8 cellular contexts compared by ENCODE assay signal in the genomic region with DNA sequence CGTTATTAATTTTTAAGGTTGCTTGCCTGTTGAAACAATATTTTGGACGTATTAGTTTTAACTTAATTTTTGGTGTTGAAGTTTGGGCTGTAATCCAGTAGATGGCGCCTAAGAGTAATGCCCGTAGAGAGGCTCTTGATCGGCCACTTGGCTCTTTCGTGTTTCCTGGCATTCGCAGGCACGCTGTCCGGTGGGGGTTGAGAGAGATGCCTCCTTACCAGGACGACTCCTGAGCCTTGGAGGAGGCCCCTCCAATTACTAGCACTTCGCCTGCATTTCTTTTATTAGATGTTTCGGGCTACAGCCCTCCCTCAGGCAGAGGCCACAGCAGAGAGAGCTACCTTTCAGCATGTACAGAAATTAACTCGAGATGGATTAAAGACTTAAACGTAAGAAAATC. TPM values are rescaled to one million over a fixed set of nuclear protein-coding genes. Genes with fewer than 3 reads are reported as not detected.
DNase-seq lines count a peak whose midpoint lies in the region; TF ChIP-seq lines count a peak whose summit lies in the region.

No MANE protein-coding gene starts in this region.

- H3K4me2 ChIP-seq in H9 (ENCODE audit: insufficient read depth, insufficient read length, low read length), result no peak overlapping the region

- H2BK15ac ChIP-seq in H9 (ENCODE audit: low read depth, low read length), result no peak overlapping the region

- intact Hi-C loops in stomach (cut with DNase I; ENCODE audit: low total_unique reads), result no loop called here

- no peak for TF ChIP-seq POLR2A in stomach (IDR thresholded peaks at IDR 0.05)

- WGBS in H9 (ENCODE audit: extremely low coverage, insufficient read length, low lambda C conversion rate), result no CpG with 5 or more reads among the region's 14 CpGs
- WGBS in endodermal cell (ENCODE audit: insufficient coverage in 1 of 2, insufficient read length in 1 of 2), 2 experiments, result 26 to 51% methylated on average over 6 to 14 of the region's 14 CpGs
- 11 to 17% (median 13%) methylated on average over 14 of the region's 14 CpGs for WGBS in stomach, 5 donors

- H3K4me1 Mint-ChIP-seq in H9, result no peaks in the 10 kb centered on the region
- H3K4me1 Mint-ChIP-seq in endodermal cell, result no peaks in the 10 kb centered on the region
- H3K4me1 Mint-ChIP-seq in osteocyte (ENCODE audit: unreplicated experiment), result no peaks in the 10 kb centered on the region

- TF ChIP-seq EP300 in stomach (IDR thresholded peaks at IDR 0.05), result no peak

- H4K5ac ChIP-seq in H9 (ENCODE audit: insufficient read length, low read depth, low read length), result no peak overlapping the region

- H3K4me3 ChIP-seq in SJCRH30 (no peak overlapping the region), endodermal cell (ENCODE audit: low read length) (no peak overlapping the region), stomach (no peak overlapping the region)

- H2BK20ac ChIP-seq in H9 (ENCODE audit: low read depth, low read length, poor library complexity, severe bottlenecking), result no peak overlapping the region

- H3K18ac ChIP-seq in H9 (ENCODE audit: insufficient read length, low read depth, low read length), result no peak overlapping the region

- no peak overlapping the region for H4K91ac ChIP-seq in H9 (ENCODE audit: insufficient read length, low read depth, low read length)

- H3K9me3 ChIP-seq in H9 (ENCODE audit: control insufficient read depth, low read depth, low read length), result peaks cover 82% of the 10 kb centered on the region
- H3K9me3 ChIP-seq in SJCRH30 (replicated peaks), result no peaks in the 10 kb centered on the region
- peaks cover 86% of the 10 kb centered on the region for H3K9me3 ChIP-seq in endodermal cell (ENCODE audit: control insufficient read depth, low read length)
- no peaks in the 10 kb centered on the region for H3K9me3 ChIP-seq in stomach

- H3K4me3 Mint-ChIP-seq in H9 (no peak overlapping the region), endodermal cell (no peak overlapping the region), osteocyte (ENCODE audit: unreplicated experiment) (no peak overlapping the region)

- no peak overlapping the region for H3K27ac Mint-ChIP-seq in H9
- H3K27ac Mint-ChIP-seq in endodermal cell, result no peak overlapping the region
- no peak overlapping the region for H3K27ac Mint-ChIP-seq in osteocyte (ENCODE audit: unreplicated experiment)

- H2BK12ac ChIP-seq in H9 (ENCODE audit: insufficient read length, low read depth, low read length), result no peak overlapping the region

- H2AFZ ChIP-seq in H9 (ENCODE audit: low read length), result no peak overlapping the region

- H3K23me2 ChIP-seq in H9 (ENCODE audit: insufficient read length, low read depth, low read length, poor library complexity, severe bottlenecking), result no peaks in the 10 kb centered on the region

- no peaks in the 10 kb centered on the region for H3K79me1 ChIP-seq in H9 (ENCODE audit: insufficient read depth, low read depth, low read length, poor library complexity, severe bottlenecking)

- no peak overlapping the region for H2AK5ac ChIP-seq in H9 (ENCODE audit: insufficient read length, low read length)

- no peak overlapping the region for H3K9ac ChIP-seq in H9 (ENCODE audit: extremely low read depth, insufficient read length, low read length)
- H3K9ac ChIP-seq in endodermal cell (ENCODE audit: extremely low read depth, low read length, poor library complexity, severe bottlenecking), result no peak overlapping the region

- peak; percentile 74 for TF ChIP-seq CTCF in GM10266 (IDR thresholded peaks at IDR 0.05; ENCODE audit: control insufficient read depth, insufficient read depth, low read depth, missing control alignments)
- peak; percentile 68 for TF ChIP-seq CTCF in H9 (conservative IDR thresholded peaks at IDR 0.05)
- TF ChIP-seq CTCF in endodermal cell (conservative IDR thresholded peaks at IDR 0.05), result peak; percentile 74
- peak; percentile 46 for TF ChIP-seq CTCF in osteocyte (IDR thresholded peaks at IDR 0.05)
- TF ChIP-seq CTCF in stomach (IDR thresholded peaks at IDR 0.05), result peak in 3 of 7 experiments; percentile 21 to 28 (median 25)

- H3K27me3 Mint-ChIP-seq in H9 (ENCODE audit: low read depth) (peaks cover 2% of the 10 kb centered on the region), endodermal cell (ENCODE audit: insufficient read depth) (no peaks in the 10 kb centered on the region), osteocyte (ENCODE audit: unreplicated experiment) (no peaks in the 10 kb centered on the region)

- H4K20me1 ChIP-seq in H9 (ENCODE audit: control insufficient read depth, insufficient read depth, insufficient read length), result no peaks in the 10 kb centered on the region

- peak; percentile 28 for DNase-seq in AG08396 (ENCODE audit: low spot score)
- peak; percentile 56 for DNase-seq in GM10266 (ENCODE audit: extremely low spot score)
- DNase-seq in H9, result no peak
- peak; percentile 81 to 83 for DNase-seq in Kasumi-1 (lab: John Stamatoyannopoulos, UW)
- peak; percentile 33 to 59 for DNase-seq in SJCRH30
- peak; percentile 56 for DNase-seq in endodermal cell
- no peak for DNase-seq in osteocyte (ENCODE audit: extremely low spot score, unreplicated experiment)
- DNase-seq in stomach, result no peak

- no peak overlapping the region for H4K8ac ChIP-seq in H9 (replicated peaks; ENCODE audit: insufficient read length, low read depth, low read length)

- H2BK5ac ChIP-seq in H9 (ENCODE audit: insufficient read length, low read length), result no peak overlapping the region

- H3K4me1 ChIP-seq in H9 (ENCODE audit: insufficient read depth, low read length) (no peaks in the 10 kb centered on the region), SJCRH30 (no peaks in the 10 kb centered on the region), endodermal cell (ENCODE audit: control insufficient read depth, insufficient read depth, low read length) (no peaks in the 10 kb centered on the region), stomach (no peaks in the 10 kb centered on the region)

- H3K36me3 Mint-ChIP-seq in H9 (ENCODE audit: insufficient read depth in 1 of 3, low read depth in 3 of 3) (peaks cover 0 to 25% (median 10%) of the 10 kb centered on the region in 3 experiments; a peak in 5 of 7 replicates), endodermal cell (ENCODE audit: low read depth) (no peaks in the 10 kb centered on the region), osteocyte (ENCODE audit: unreplicated experiment) (no peaks in the 10 kb centered on the region)

- no peaks in the 10 kb centered on the region for H3K79me2 ChIP-seq in H9 (ENCODE audit: insufficient read depth, low read length)

- H3K27me3 ChIP-seq in H9 (ENCODE audit: insufficient read depth, low read length) (no peaks in the 10 kb centered on the region), SJCRH30 (no peaks in the 10 kb centered on the region), endodermal cell (ENCODE audit: control insufficient read depth, insufficient read depth, low read length, poor library complexity, severe bottlenecking) (no peaks in the 10 kb centered on the region), stomach (no peaks in the 10 kb centered on the region)

- H3K23ac ChIP-seq in H9 (ENCODE audit: insufficient read length, low read depth, low read length), result no peak overlapping the region

- H3T11ph ChIP-seq in H9 (ENCODE audit: low read length), result no peak overlapping the region

- H3K27ac ChIP-seq in H9 (ENCODE audit: insufficient read length, low read depth, low read length) (no peak overlapping the region), SJCRH30 (no peak overlapping the region), endodermal cell (ENCODE audit: low read depth, low read length) (no peak overlapping the region), stomach (no peak overlapping the region)

- H3K36me3 ChIP-seq in SJCRH30 (no peaks in the 10 kb centered on the region), endodermal cell (ENCODE audit: control insufficient read depth, insufficient read depth, low read length) (no peaks in the 10 kb centered on the region), stomach (no peaks in the 10 kb centered on the region)

- no peak overlapping the region for H3K4ac ChIP-seq in H9 (ENCODE audit: low read depth, low read length)

- H3K9me3 Mint-ChIP-seq in H9 (peaks cover 83 to 87% of the 10 kb centered on the region in 2 experiments), endodermal cell (peaks cover 74% of the 10 kb centered on the region), osteocyte (ENCODE audit: unreplicated experiment) (peaks cover 49% of the 10 kb centered on the region)

- H2BK120ac ChIP-seq in H9 (ENCODE audit: low read depth, low read length, poor library complexity, severe bottlenecking), result no peak overlapping the region

- no peak overlapping the region for H3K56ac ChIP-seq in H9 (ENCODE audit: insufficient read length, low read depth, low read length)

- H3K14ac ChIP-seq in H9 (ENCODE audit: insufficient read depth, low read length), result no peak overlapping the region

RNA-seq across cellular contexts. Expression of a gene that starts 12.0 kb away (rescaled TPM):
- total RNA-seq in H9 (2021) (not detected in 2 replicates), endodermal cell (not detected), osteocyte (not detected in 2 replicates), stomach (not detected)
- 0.26 TPM in 1 of 2 replicates, not detected in the other for total RNA-seq in SJCRH30 (2014; rRNA removed; shearing (Covaris generic))
- not detected for polyA plus RNA-seq in endodermal cell (2013, experiment 1 of 2)
- polyA plus RNA-seq in endodermal cell (2013, experiment 2 of 2), result not detected
- not detected for polyA plus RNA-seq in stomach

RNA-seq across cellular contexts. Expression of a gene that starts 34.6 kb away (rescaled TPM):
- total RNA-seq in H9 (2021), result not detected in 2 replicates
- total RNA-seq in SJCRH30 (2014; rRNA removed; shearing (Covaris generic)), result not detected in 2 replicates
- total RNA-seq in endodermal cell, result not detected
- not detected for polyA plus RNA-seq in endodermal cell (2013, experiment 1 of 2)
- not detected for polyA plus RNA-seq in endodermal cell (2013, experiment 2 of 2)
- not detected in 2 replicates for total RNA-seq in osteocyte
- not detected for total RNA-seq in stomach
- polyA plus RNA-seq in stomach, result not detected

RNA-seq across cellular contexts. Expression of a gene that starts 46.1 kb away (rescaled TPM):
- not detected in 2 replicates for total RNA-seq in H9 (2021)
- 0.02 TPM in 1 of 2 replicates, not detected in the other for total RNA-seq in SJCRH30 (2014; rRNA removed; shearing (Covaris generic))
- not detected for total RNA-seq in endodermal cell
- polyA plus RNA-seq in endodermal cell (2013, experiment 1 of 2), result not detected
- polyA plus RNA-seq in endodermal cell (2013, experiment 2 of 2), result not detected
- total RNA-seq in osteocyte, result not detected in 2 replicates
- total RNA-seq in stomach, result under 1 TPM in 1 of 5 donors, not detected in 4; 0.45 TPM
- polyA plus RNA-seq in stomach, result not detected

Comparison
In these comparisons a context has a peak if more than half of its experiments do, and no peak if none do; other contexts are left out.
1. DNase-seq: peak in AG08396 (single experiment), GM10266 (single experiment), Kasumi-1 (2 of 2), SJCRH30 (2 of 2) and endodermal cell (single experiment); none in H9 (single experiment), osteocyte (single experiment) and stomach (single experiment).